In genomic region chr2:218805627-218806026, GRCh38 we compare ENCODE assay signal across 9 cellular contexts. TPM values are rescaled to one million over a fixed set of nuclear protein-coding genes. Genes with fewer than 3 reads are reported as not detected.
A peak's percentile ranks its signal among the peaks of the same experiment; 100 is the strongest.
DNase-seq lines count a peak whose midpoint lies in the region; ATAC-seq, FAIRE-seq and TF ChIP-seq lines count a peak whose summit lies in the region.
"Had no signal": no experiment of that assay in that cellular context is flagged by ENCODE, and none has a peak within 500 bp of the region (broad histone marks: within the 10 kb centered on the region; RNA-seq: fewer than 3 reads in every experiment).

No MANE protein-coding gene starts in this region.

- peak in 3 of 4 donors; percentile 16 to 58 (median 29) for ATAC-seq in right lobe of liver

- H3K27me3 ChIP-seq in mammary epithelial cell (ENCODE audit: insufficient read depth, low read length) (no peaks in the 10 kb centered on the region), right lobe of liver (no peaks in the 10 kb centered on the region), HAP-1 (ENCODE audit: low read depth) (no peaks in the 10 kb centered on the region)

- peaks cover 6% of the 10 kb centered on the region for H3K9me3 ChIP-seq in mammary epithelial cell (replicated peaks; ENCODE audit: insufficient read depth, low read length)
- H3K9me3 ChIP-seq in right lobe of liver, result no peaks in the 10 kb centered on the region
- 0 out of 2 replicates have a peak, but pooled peaks cover 4% of the 10 kb centered on the region for H3K9me3 ChIP-seq in HAP-1

- FAIRE-seq in urothelium cell line (lab: Jason Lieb, UNC), result peak; percentile 42

- H3K79me2 ChIP-seq in mammary epithelial cell (ENCODE audit: insufficient read depth, low read length), result no peaks in the 10 kb centered on the region

- no peak overlapping the region for H2AFZ ChIP-seq in mammary epithelial cell (ENCODE audit: low read depth, low read length)

- H3K4me2 ChIP-seq in mammary epithelial cell (ENCODE audit: insufficient read depth, low read depth, low read length), result no peak overlapping the region

- dilution Hi-C loops in mammary epithelial cell (cut with HindIII; ENCODE audit: low sequenced_read_pairs), result no loop called here

- H4K20me1 ChIP-seq in mammary epithelial cell (ENCODE audit: insufficient read depth, low read length), result no peaks in the 10 kb centered on the region

- DNase-seq in NCI-H2196 (lab: John Stamatoyannopoulos, UW; ENCODE audit: unreplicated experiment) (peak; percentile 24), NCI-H2196 treated with DMSO at 0.1 percent for 48 hours (lab: John Stamatoyannopoulos, UW; ENCODE audit: unreplicated experiment) (no peak), mammary epithelial cell (peak; percentile 41), right lobe of liver (no peak), urothelium cell line (ENCODE audit: low spot score) (no peak), HAP-1 (ENCODE audit: low spot score in 2 of 2) (no peak), NAMALWA (ENCODE audit: low spot score) (no peak), NCI-H187 (lab: John Stamatoyannopoulos, UW) (no peak)

- no TSS peak for BruUV-seq in mammary epithelial cell (replicated peaks; lab: Mats Ljungman, UMichigan)

- H3K4me3 ChIP-seq in mammary epithelial cell (replicated peaks in 1 of 3; ENCODE audit: insufficient read depth in 1 of 3, low read depth in 2 of 3, low read length in 3 of 3) (no peak overlapping the region), right lobe of liver (no peak overlapping the region), HAP-1 (no peak overlapping the region)

- CTCF ChIA-PET in mammary epithelial cell (lab: Charles Lee; ENCODE audit: low non-redundant PET), result no interaction called here

- no peak for TF ChIP-seq POLR2A in right lobe of liver (IDR thresholded peaks at IDR 0.05)

- H3K4me1 ChIP-seq in mammary epithelial cell (ENCODE audit: insufficient read depth, low read length) (peaks cover 11% of the 10 kb centered on the region), right lobe of liver (peaks cover 0 to 24% (median 11%) of the 10 kb centered on the region in 4 donors), HAP-1 (peaks cover 4% of the 10 kb centered on the region; the same call in 1 of the 2 replicates)

- no peak overlapping the region for H3K9ac ChIP-seq in mammary epithelial cell (ENCODE audit: insufficient read depth, low read length)

- H3K36me3 ChIP-seq in mammary epithelial cell (ENCODE audit: insufficient read depth, low read length) (no peaks in the 10 kb centered on the region), right lobe of liver (peaks cover 0 to 13% (median 0%) of the 10 kb centered on the region in 4 donors), HAP-1 (replicated peaks) (no peaks in the 10 kb centered on the region)

- TF ChIP-seq CTCF in mammary epithelial cell (conservative IDR thresholded peaks at IDR 0.05 in 1 of 2, IDR thresholded peaks at IDR 0.05 in 1 of 2; ENCODE audit: extremely low read depth in 1 of 2, insufficient read depth in 1 of 2, low read depth in 1 of 2, low read length in 2 of 2), result no peak
- TF ChIP-seq CTCF in right lobe of liver (IDR thresholded peaks at IDR 0.05), result no peak

- WGBS in mammary epithelial cell (ENCODE audit: low coverage, missing lambda C conversion rate), result 46% methylated on average over 3 of the region's 3 CpGs
- 36% methylated on average over 3 of the region's 3 CpGs for WGBS in right lobe of liver (ENCODE audit: insufficient coverage, low coverage, low lambda C conversion rate, missing lambda C conversion rate)

- in situ Hi-C loops in mammary epithelial cell (cut with MboI; ENCODE audit: low sequenced_read_pairs in 2 of 2), result no loop called here
- in situ Hi-C loops in HAP-1 (cut with MboI; ENCODE audit: low sequenced_read_pairs), result no loop called here

- intact Hi-C loops in mammary epithelial cell (cut with micrococcal nuclease) (loop anchor here (1.0 kb wide), 1 partner anchor 74 kb away; no protein-coding TSS in a partner anchor), right lobe of liver (cut with DNase I) (no loop called here)

- H3K27ac ChIP-seq in mammary epithelial cell (ENCODE audit: insufficient read depth, low read depth, low read length) (no peak overlapping the region), right lobe of liver (peak overlapping the region; percentile 3 to 54 (median 7))

RNA-seq across cellular contexts. Expression of gene CYP27A1, which starts 23.7 kb away (rescaled TPM):
- total RNA-seq in mammary epithelial cell (10 to 100 TPM in 1 of 2 donors, under 1 TPM in 1; 0.16 to 14.5 TPM), right lobe of liver (100 to 1,000 TPM; 209 to 463 (median 238) TPM)
- 0.40 TPM for polyA plus RNA-seq in mammary epithelial cell
- not detected for polyA minus RNA-seq in mammary epithelial cell

RNA-seq across cellular contexts. Expression of gene PRKAG3, which starts 26.0 kb away (rescaled TPM):
- total RNA-seq in mammary epithelial cell, result not detected
- not detected for polyA plus RNA-seq in mammary epithelial cell
- polyA minus RNA-seq in mammary epithelial cell, result not detected
- not detected for total RNA-seq in right lobe of liver
- total RNA-seq: H4 had no signal

RNA-seq across cellular contexts. Expression of gene WNT6, which starts 54.0 kb away (rescaled TPM):
- total RNA-seq in mammary epithelial cell, result not detected
- not detected for polyA plus RNA-seq in mammary epithelial cell
- not detected for polyA minus RNA-seq in mammary epithelial cell
- under 1 TPM in 1 of 6 experiments, not detected in 5; 0.25 TPM for total RNA-seq in right lobe of liver

Comparison
In these comparisons a context has a peak if more than half of its experiments do, and no peak if none do; other contexts are left out.
1. DNase-seq: peak in NCI-H2196 (single experiment) and mammary epithelial cell (single experiment); none in NCI-H2196 treated with DMSO at 0.1 percent for 48 hours (single experiment), right lobe of liver (0 of 3), urothelium cell line (single experiment), HAP-1 (0 of 2), NAMALWA (single experiment) and NCI-H187 (0 of 2).
2. RNA of gene CYP27A1, which starts 23.7 kb away (total RNA-seq): 209 to 463 TPM in right lobe of liver; 0.16 to 14.5 TPM in mammary epithelial cell; every median in the first group is over 10 times any median in the second.